Comparison of ENCODE assay signal across 8 cellular contexts in genomic region chr11:1401656-1402221, GRCh38. TPM values are rescaled to one million over a fixed set of nuclear protein-coding genes. Genes with fewer than 3 reads are reported as not detected.
DNase-seq lines count a peak whose midpoint lies in the region; ATAC-seq, FAIRE-seq and TF ChIP-seq lines count a peak whose summit lies in the region.

No MANE protein-coding gene starts in this region.

- SMC1A ChIA-PET in GM12878 (lab: Charles Lee; ENCODE audit: uncharacterized antibody, unreplicated experiment), result no interaction called here

- DNase-seq in AG04450 (ENCODE audit: low read depth, low spot score) (peak; percentile 20), H4 (ENCODE audit: low spot score) (peak; percentile 51), RPMI7951 (ENCODE audit: low read depth) (peak; percentile 36), GM12878 (ENCODE audit: low read depth, low spot score) (no peak), inferior parietal cortex (ENCODE audit: extremely low spot score) (peak; percentile 72), SW 1271 (lab: John Stamatoyannopoulos, UW) (no peak)
- DNase-seq in stimulated activated CD4-positive, alpha-beta T cell treated with anti-CD3 and anti-CD28 coated beads, Interleukin-2, amount 100 ng/mL, for 48 hours, result peak; percentile 43 to 44

- no peak overlapping the region for H3K4me3 ChIP-seq in AG04450 (ENCODE audit: low read depth, low read length)
- no peak overlapping the region for H3K4me3 ChIP-seq in GM12878

- TF ChIP-seq POLR2A in GM12878 (IDR thresholded peaks at IDR 0.05; ENCODE audit: low read depth, low read length), result no peak

- no peak overlapping the region for H3K4me2 ChIP-seq in GM12878 (ENCODE audit: control insufficient read depth, insufficient read depth)

- CTCF ChIA-PET in AG04450 (lab: Charles Lee) (no interaction called here), GM12878 (lab: Yijun Ruan, JAX) (no interaction called here)

- no peak for FAIRE-seq in GM12878 (lab: Jason Lieb, UNC)

- no peaks in the 10 kb centered on the region for H3K4me1 ChIP-seq in GM12878 (ENCODE audit: control insufficient read depth, insufficient read depth, low read length)

- ATAC-seq in GM12878 (peak; percentile 67), GM19463 (IDR thresholded peaks at IDR 0.05; ENCODE audit: unreplicated experiment) (no peak)

- no peak for TF ChIP-seq CTCF in AG04450 (IDR thresholded peaks at IDR 0.05; ENCODE audit: low read depth, low read length)
- TF ChIP-seq CTCF in GM12878 (IDR thresholded peaks at IDR 0.05 in 2 of 3, conservative IDR thresholded peaks at IDR 0.05 in 1 of 3; ENCODE audit: control insufficient read depth in 2 of 3, extremely low read depth in 1 of 3, insufficient read depth in 1 of 3, low read depth in 3 of 3, low read length in 3 of 3), result no peak

- H3K27ac ChIP-seq in AG04450 (ENCODE audit: low read depth, low read length), result no peak overlapping the region
- no peak overlapping the region for H3K27ac ChIP-seq in GM12878 (ENCODE audit: control insufficient read depth, insufficient read depth)

- TF ChIP-seq EP300 in GM12878 (IDR thresholded peaks at IDR 0.05; ENCODE audit: borderline replicate concordance in 1 of 2, control insufficient read depth in 1 of 2, low read depth in 2 of 2, low read length in 2 of 2), result no peak

- RAD21 ChIA-PET in GM12878 (lab: Charles Lee; ENCODE audit: unreplicated experiment), result no interaction called here

- H3K27me3 ChIP-seq in AG04450 (ENCODE audit: control insufficient read depth, insufficient read depth, low read length), result no peaks in the 10 kb centered on the region
- no peaks in the 10 kb centered on the region for H3K27me3 ChIP-seq in GM12878 (replicated peaks in 1 of 2; ENCODE audit: control insufficient read depth in 2 of 2, insufficient read depth in 2 of 2, low read length in 1 of 2)

- in situ Hi-C loops in GM12878 (cut with MboI), result no loop called here

- no peaks in the 10 kb centered on the region for H4K20me1 ChIP-seq in GM12878 (ENCODE audit: control insufficient read depth, insufficient read depth)

- peaks cover 3% of the 10 kb centered on the region; the same call in 1 of the 2 replicates for H3K9me3 ChIP-seq in AG04450 (ENCODE audit: control insufficient read depth, insufficient read depth, low read length)
- no peaks in the 10 kb centered on the region for H3K9me3 ChIP-seq in GM12878 (replicated peaks; ENCODE audit: control insufficient read depth, insufficient read depth, low read length)

- BruUV-seq in GM12878 (replicated peaks; lab: Mats Ljungman, UMichigan), result no TSS peak

- no peaks in the 10 kb centered on the region for H3K36me3 ChIP-seq in GM12878 (ENCODE audit: control insufficient read depth in 2 of 2, insufficient read depth in 2 of 2, low read length in 1 of 2)

- POLR2A ChIA-PET in AG04450 (lab: Yijun Ruan, JAX), result interaction anchor here (0.7 kb wide), 1 partner anchor 12 kb away, joined by 4 read pairs; the partner anchor contains the start of gene BRSK2
- POLR2A ChIA-PET in GM12878 (lab: Charles Lee), result no interaction called here

- no peaks in the 10 kb centered on the region for H3K79me2 ChIP-seq in GM12878 (ENCODE audit: control insufficient read depth, insufficient read depth, low read length)

- no peak overlapping the region for H3K9ac ChIP-seq in GM12878 (ENCODE audit: control insufficient read depth, insufficient read depth, low read length)

- WGBS in GM12878 (ENCODE audit: insufficient coverage, insufficient replicate concordance, low lambda C conversion rate, missing lambda C conversion rate), result 35% methylated on average over 23 of the region's 23 CpGs

- intact Hi-C loops in GM12878 (cut with micrococcal nuclease; ENCODE audit: unreplicated experiment), result no loop called here

- TF ChIP-seq RAD21 in GM12878 (IDR thresholded peaks at IDR 0.05; ENCODE audit: insufficient read depth, low read depth, low read length), result no peak

- H2AFZ ChIP-seq in GM12878 (ENCODE audit: control insufficient read depth, low read depth, low read length), result no peak overlapping the region

TF ChIP-seq in GM12878, 131 proteins besides CTCF, POLR2A, EP300 and RAD21:
- TF ChIP-seq RFX5 (IDR thresholded peaks at IDR 0.05; ENCODE audit: low read depth, low read length), result no peak
- TF ChIP-seq REST (IDR thresholded peaks at IDR 0.05; ENCODE audit: low read depth, low read length), result peak; percentile 96
- TF ChIP-seq IRF4 (IDR thresholded peaks at IDR 0.05; ENCODE audit: low read depth, low read length), result no peak
- TF ChIP-seq RBBP5 (conservative IDR thresholded peaks at IDR 0.05), result no peak
- no peak for TF ChIP-seq FOXK2 (IDR thresholded peaks at IDR 0.05)
- TF ChIP-seq BCL3 (IDR thresholded peaks at IDR 0.05; ENCODE audit: borderline replicate concordance, insufficient read depth, low read depth, low read length, poor library complexity, severe bottlenecking), result no peak
TF ChIP-seq in GM12878: peak in this region for 1.

RNA-seq across cellular contexts. Expression of gene BRSK2, which starts 12.0 kb away (rescaled TPM):
- 0.11 and 0.12 TPM in 2 replicates for polyA plus RNA-seq in AG04450 (2011; rRNA removed)
- not detected in 2 replicates for polyA minus RNA-seq in AG04450 (2011; rRNA and poly(A)+ RNA removed)
- 1.3 and 2.5 TPM in 2 replicates for total RNA-seq in H4 (2014; rRNA removed; shearing (Covaris generic))
- total RNA-seq in RPMI7951 (2014; rRNA removed; shearing (Covaris generic)), result not detected in 2 replicates
- total RNA-seq in GM12878 (2013; cell fraction: nucleolus; rRNA removed), result not detected in 2 replicates
- not detected in 2 replicates for total RNA-seq in GM12878 (2014; rRNA removed)
- not detected in 2 replicates for total RNA-seq in GM12878 (2014; rRNA removed; fragmentation: Illumina TruSeq; extraction: Trizol)
- total RNA-seq in GM12878 (2021), result 0.13 and 0.24 TPM in 2 replicates
- not detected for polyA plus RNA-seq in GM12878 (2011; ENCODE audit: low read depth)
- not detected in 2 replicates for polyA plus RNA-seq in GM12878 (2011; rRNA removed)
- polyA plus RNA-seq in GM12878 (2011; cell fraction: cytosol; rRNA removed), result not detected in 2 replicates
- not detected in 2 replicates for polyA plus RNA-seq in GM12878 (2011; cell fraction: nucleus; rRNA removed)
- 0.06 TPM in 1 of 2 replicates, not detected in the other for polyA plus RNA-seq in GM12878 (2012)
- polyA plus RNA-seq in GM12878 (2014; fragmentation: Illumina TruSeq; extraction: Trizol), result not detected in 2 replicates
- polyA plus RNA-seq in GM12878 (2014; fragmentation: Nextera tagmentation; extraction: Ambion mirVana), result not detected
- not detected in 2 replicates for polyA plus RNA-seq in GM12878 (2014; rRNA removed)
- polyA plus RNA-seq in GM12878 (2016; fragmentation: Nextera tagmentation; extraction: Ambion mirVana), result not detected
- polyA minus RNA-seq in GM12878 (2011; rRNA and poly(A)+ RNA removed), result not detected in 2 replicates
- polyA minus RNA-seq in GM12878 (2011; cell fraction: cytosol; rRNA and poly(A)+ RNA removed), result not detected in 2 replicates
- not detected in 2 replicates for polyA minus RNA-seq in GM12878 (2011; cell fraction: nucleus; rRNA and poly(A)+ RNA removed)

Comparison
In these comparisons a context has a peak if more than half of its experiments do, and no peak if none do; other contexts are left out.
1. DNase-seq: peak in AG04450 (single experiment), H4 (single experiment), RPMI7951 (single experiment), inferior parietal cortex (single experiment) and stimulated activated CD4-positive, alpha-beta T cell treated with anti-CD3 and anti-CD28 coated beads, Interleukin-2, amount 100 ng/mL, for 48 hours (2 of 2); none in GM12878 (single experiment) and SW 1271 (0 of 2).